ENCODE assay signal across 30 cellular contexts in genomic region chr20:515696-516095, GRCh38.
"Had no signal": no experiment of that assay in that cellular context is flagged by ENCODE, and none has a peak within 500 bp of the region (broad histone marks: within the 10 kb centered on the region; RNA-seq: fewer than 3 reads in every experiment).

No MANE protein-coding gene starts in this region.

- FAIRE-seq: islet of Langerhans, kidney, pancreas had no signal

- H3K9me3 ChIP-seq: pancreas, prostate gland, vagina had no signal

- H3K4me3 ChIP-seq: left lung, lower lobe of right lung, pancreas, prostate gland, skin epidermis, spleen, tibial nerve, upper lobe of left lung, vagina had no signal

- ATAC-seq: left colon; left lung; lower lobe of right lung; natural killer cell; pancreas; right cardiac atrium; sciatic nerve; stimulated activated memory B cell treated with anti-CD40 and anti-IgM and Interleukin-4, amounts not matched to agents 10 μg/mL and 1 μg/mL and 100 μg/mL, for 72 hours; stimulated activated naive CD8-positive, alpha-beta T cell treated with anti-CD3 and anti-CD28 coated beads, Interleukin-15, amount 100 ng/mL, for 72 hours had no signal

- H3K36me3 ChIP-seq: lower lobe of right lung, pancreas, prostate gland had no signal

- H3K27me3 Mint-ChIP-seq: naive B cell; stimulated activated memory B cell treated with anti-CD40 and anti-IgM and Interleukin-4, amounts not matched to agents 10 μg/mL and 1 μg/mL and 100 μg/mL, for 72 hours; stimulated activated naive CD8-positive, alpha-beta T cell treated with anti-CD3 and anti-CD28 coated beads, Interleukin-15, amount 100 ng/mL, for 72 hours had no signal

- H3K27ac Mint-ChIP-seq: mesothelial cell of epicardium; stimulated activated memory B cell treated with anti-CD40 and anti-IgM and Interleukin-4, amounts not matched to agents 10 μg/mL and 1 μg/mL and 100 μg/mL, for 72 hours; stimulated activated naive CD8-positive, alpha-beta T cell treated with anti-CD3 and anti-CD28 coated beads, Interleukin-15, amount 100 ng/mL, for 72 hours had no signal

- H3K27ac ChIP-seq: left lung, lower lobe of right lung, pancreas, prostate gland, spleen, tibial nerve, upper lobe of left lung, vagina had no signal

- H3K27me3 ChIP-seq: left lung, pancreas, spleen, tibial nerve, upper lobe of left lung, vagina had no signal

- DNase-seq: hypothalamus; immature natural killer cell; kidney; left colon; left lung; lower lobe of right lung; mammary epithelial cell; mesendoderm; naive B cell; natural killer cell; nucleus accumbens; pancreas; posterior cingulate gyrus; retina; right cardiac atrium; spleen; stimulated activated CD4-positive, alpha-beta T cell treated with anti-CD3 and anti-CD28 coated beads, Interleukin-4, amount 100 ng/mL, for 24 hours; stimulated activated naive CD4-positive, alpha-beta T cell treated with Interleukin-2 at 50 U/mL for 16 hours; stimulated activated naive CD8-positive, alpha-beta T cell treated with anti-CD3 and anti-CD28 coated beads, Interleukin-15, amount 100 ng/mL, for 72 hours; substantia nigra; upper lobe of left lung had no signal

- H3K4me3 Mint-ChIP-seq: immature natural killer cell; mesothelial cell of epicardium; naive B cell; natural killer cell; neural crest cell; stimulated activated memory B cell treated with anti-CD40 and anti-IgM and Interleukin-4, amounts not matched to agents 10 μg/mL and 1 μg/mL and 100 μg/mL, for 72 hours; stimulated activated naive CD8-positive, alpha-beta T cell treated with anti-CD3 and anti-CD28 coated beads, Interleukin-15, amount 100 ng/mL, for 72 hours had no signal

- H3K4me1 ChIP-seq: prostate gland had no signal

- H3K9me3 Mint-ChIP-seq: neural crest cell had no signal
